19 cellular contexts compared by ENCODE assay signal in genomic region chr10:51047857-51048256, GRCh38. TPM values are rescaled to one million over a fixed set of nuclear protein-coding genes. Genes with fewer than 3 reads are reported as not detected.
DNase-seq lines count a peak whose midpoint lies in the region; ATAC-seq, FAIRE-seq and TF ChIP-seq lines count a peak whose summit lies in the region.
"Had no signal": no experiment of that assay in that cellular context is flagged by ENCODE, and none has a peak within 500 bp of the region (broad histone marks: within the 10 kb centered on the region; RNA-seq: fewer than 3 reads in every experiment).

No MANE protein-coding gene starts in this region.

- no peaks in the 10 kb centered on the region for H3K9me2 ChIP-seq in PC-3 (replicated peaks; ENCODE audit: low read length)

- H3K4me3 ChIP-seq in AG04449 (ENCODE audit: low read depth, low read length) (no peak overlapping the region), PC-3 (ENCODE audit: low read length) (no peak overlapping the region), fibroblast of lung (replicated peaks in 1 of 4; ENCODE audit: control extremely low read depth in 1 of 4, insufficient read depth in 1 of 4, low read depth in 3 of 4, low read length in 4 of 4) (no peak overlapping the region), upper lobe of left lung (no peak overlapping the region)
- H3K4me3 ChIP-seq: body of pancreas, esophagus muscularis mucosa, GM12878, left lung had no signal

- H3K4me3 Mint-ChIP-seq in nephron: no peak overlapping the region
- H3K4me3 Mint-ChIP-seq: stimulated activated effector memory CD8-positive, alpha-beta T cell treated with anti-CD3 and anti-CD28 coated beads, Interleukin-12 subunit alpha, Interleukin-12 subunit beta, amount 100 ng/mL, for 72 hours had no signal

- H3K4me1 ChIP-seq in PC-3 (ENCODE audit: insufficient read depth, low read length) (no peaks in the 10 kb centered on the region), fibroblast of lung (ENCODE audit: control insufficient read depth, extremely low read depth, insufficient read depth, low read length) (no peaks in the 10 kb centered on the region), upper lobe of left lung (peaks cover 0 to 3% (median 0%) of the 10 kb centered on the region in 4 donors)
- H3K4me1 ChIP-seq: left lung had no signal

- H3K4me2 ChIP-seq in PC-3 (ENCODE audit: low read length) (no peak overlapping the region), fibroblast of lung (ENCODE audit: extremely low read depth, insufficient read depth, low read length) (no peak overlapping the region)

- no peaks in the 10 kb centered on the region for H4K20me1 ChIP-seq in PC-3 (ENCODE audit: low read length)
- no peaks in the 10 kb centered on the region for H4K20me1 ChIP-seq in fibroblast of lung (ENCODE audit: control insufficient read depth, extremely low read depth, insufficient read depth, low read length)

- no peaks in the 10 kb centered on the region for H3K36me3 ChIP-seq in PC-3 (ENCODE audit: low read depth, low read length)
- H3K36me3 ChIP-seq in fibroblast of lung (ENCODE audit: control insufficient read depth, insufficient read depth, low read length): no peaks in the 10 kb centered on the region
- H3K36me3 ChIP-seq in upper lobe of left lung: no peaks in the 10 kb centered on the region
- H3K36me3 ChIP-seq: esophagus muscularis mucosa, left lung had no signal

- TF ChIP-seq EP300 in upper lobe of left lung (IDR thresholded peaks at IDR 0.05): no peak

- peak; percentile 60 for ATAC-seq in PC-3
- no peak for ATAC-seq in upper lobe of left lung (ENCODE audit: low FRiP score in 2 of 2)
- no peak for ATAC-seq in GM19324 (IDR thresholded peaks at IDR 0.05; ENCODE audit: low FRiP score, unreplicated experiment)
- ATAC-seq in HG03139 (IDR thresholded peaks at IDR 0.05; ENCODE audit: unreplicated experiment): no peak
- ATAC-seq: body of pancreas; GM12878; left lung; stimulated activated effector memory CD8-positive, alpha-beta T cell treated with anti-CD3 and anti-CD28 coated beads, Interleukin-12 subunit alpha, Interleukin-12 subunit beta, amount 100 ng/mL, for 72 hours had no signal

- H3K9me3 Mint-ChIP-seq in nephron: no peaks in the 10 kb centered on the region
- H3K9me3 Mint-ChIP-seq: stimulated activated effector memory CD8-positive, alpha-beta T cell treated with anti-CD3 and anti-CD28 coated beads, Interleukin-12 subunit alpha, Interleukin-12 subunit beta, amount 100 ng/mL, for 72 hours had no signal

- H3K36me3 Mint-ChIP-seq in nephron (ENCODE audit: low read depth): no peaks in the 10 kb centered on the region
- H3K36me3 Mint-ChIP-seq: stimulated activated effector memory CD8-positive, alpha-beta T cell treated with anti-CD3 and anti-CD28 coated beads, Interleukin-12 subunit alpha, Interleukin-12 subunit beta, amount 100 ng/mL, for 72 hours had no signal

- no peak overlapping the region for H3K27ac ChIP-seq in PC-3 (ENCODE audit: low read length)
- no peak overlapping the region for H3K27ac ChIP-seq in fibroblast of lung (ENCODE audit: insufficient read depth, low read length)
- H3K27ac ChIP-seq in upper lobe of left lung: no peak overlapping the region
- H3K27ac ChIP-seq: body of pancreas, esophagus muscularis mucosa, left lung had no signal

- H3K4me1 Mint-ChIP-seq in nephron: peaks cover 27% of the 10 kb centered on the region
- H3K4me1 Mint-ChIP-seq: stimulated activated effector memory CD8-positive, alpha-beta T cell treated with anti-CD3 and anti-CD28 coated beads, Interleukin-12 subunit alpha, Interleukin-12 subunit beta, amount 100 ng/mL, for 72 hours had no signal

- no peaks in the 10 kb centered on the region for H3F3A ChIP-seq in PC-3 (ENCODE audit: low read length, unreplicated experiment)

- CTCF ChIA-PET in AG04449 (lab: Yijun Ruan, JAX): interaction anchor here (0.7 to 2.0 kb wide), 3 partner anchors 15 to 59 kb away, joined by 3 to 7 read pairs (median 3); no protein-coding TSS in a partner anchor
- CTCF ChIA-PET in PC-3 (lab: Charles Lee): no interaction called here

- POLR2A ChIA-PET in AG04449 (lab: Yijun Ruan, JAX): no interaction called here
- POLR2A ChIA-PET in PC-3 (lab: Charles Lee; ENCODE audit: unreplicated experiment): no interaction called here

- TF ChIP-seq CTCF in AG04449 (IDR thresholded peaks at IDR 0.05; ENCODE audit: insufficient read depth, low read length, missing control alignments) (peak; percentile 8), PC-3 (conservative IDR thresholded peaks at IDR 0.05; ENCODE audit: low read depth, low read length) (peak; percentile 58), fibroblast of lung (conservative IDR thresholded peaks at IDR 0.05 in 1 of 2, IDR thresholded peaks at IDR 0.05 in 1 of 2; ENCODE audit: low read depth in 1 of 2, low read length in 2 of 2) (peak; percentile 12 to 30), nephron (IDR thresholded peaks at IDR 0.05; ENCODE audit: unreplicated experiment in 3 of 3) (peak in 2 of 3 experiments; percentile 21 to 24), upper lobe of left lung (IDR thresholded peaks at IDR 0.05) (no peak)

- FAIRE-seq in GM19239 (lab: Jason Lieb, UNC): no peak
- FAIRE-seq: GM12878, HTR-8/SVneo had no signal

- H3K9me3 ChIP-seq in PC-3 (ENCODE audit: low read length) (no peaks in the 10 kb centered on the region), fibroblast of lung (ENCODE audit: control insufficient read depth, insufficient read depth, low read depth, low read length) (no peaks in the 10 kb centered on the region), upper lobe of left lung (no peaks in the 10 kb centered on the region)
- H3K9me3 ChIP-seq: body of pancreas, esophagus muscularis mucosa, left lung had no signal

- TF ChIP-seq POLR2A in upper lobe of left lung (IDR thresholded peaks at IDR 0.05): no peak

- H2AFZ ChIP-seq in PC-3 (ENCODE audit: low read length) (no peak overlapping the region), fibroblast of lung (ENCODE audit: low read length) (no peak overlapping the region)

- H3K27me3 Mint-ChIP-seq in nephron (ENCODE audit: low read depth): no peaks in the 10 kb centered on the region

- intact Hi-C loops in PC-3 (cut with micrococcal nuclease): loop anchor here (1.0 to 5.0 kb wide), 3 partner anchors 37 to 256 kb away; no protein-coding TSS in a partner anchor

- DNase-seq in AG04449 (ENCODE audit: low read depth, low spot score) (no peak), PC-3 (peak; percentile 41), fibroblast of lung (ENCODE audit: low read depth in 2 of 2) (peak in 1 of 2 donors; percentile 37), upper lobe of left lung (no peak), GM19239 (ENCODE audit: insufficient read length, low spot score) (no peak)
- DNase-seq: activated CD4-positive, alpha-beta T cell treated with anti-CD3 and anti-CD28 coated beads, Interleukin-2, amount 50 U/mL, for 1 hour; activated naive CD4-positive, alpha-beta T cell treated with Interleukin-2 at 50 U/mL for 16 hours; body of pancreas; left lung; NCI-H1436 treated with DMSO at 0.1 percent for 48 hours; posterior cingulate gyrus; trophoblast cell had no signal

- H3K27me3 ChIP-seq in PC-3 (ENCODE audit: low read length) (peaks cover 29% of the 10 kb centered on the region; the same call in 1 of the 2 replicates), fibroblast of lung (ENCODE audit: control insufficient read depth, insufficient read depth, low read length) (no peaks in the 10 kb centered on the region), upper lobe of left lung (no peaks in the 10 kb centered on the region)
- H3K27me3 ChIP-seq: body of pancreas, esophagus muscularis mucosa, left lung had no signal

- BruUV-seq in PC-3 (replicated peaks; lab: Mats Ljungman, UMichigan): no TSS peak

- 60 to 74% methylated on average over 2 of the region's 2 CpGs for WGBS in upper lobe of left lung, 2 donors

- H3K9ac ChIP-seq in PC-3 (ENCODE audit: low read length): no peak overlapping the region
- no peak overlapping the region for H3K9ac ChIP-seq in fibroblast of lung (ENCODE audit: insufficient read depth, low read length)

- no peak overlapping the region for H3K27ac Mint-ChIP-seq in nephron
- H3K27ac Mint-ChIP-seq: stimulated activated effector memory CD8-positive, alpha-beta T cell treated with anti-CD3 and anti-CD28 coated beads, Interleukin-12 subunit alpha, Interleukin-12 subunit beta, amount 100 ng/mL, for 72 hours had no signal

- no peaks in the 10 kb centered on the region for H3K79me2 ChIP-seq in PC-3 (ENCODE audit: low read length)
- no peaks in the 10 kb centered on the region for H3K79me2 ChIP-seq in fibroblast of lung (ENCODE audit: control insufficient read depth, insufficient read depth, low read length)

RNA-seq across cellular contexts. Expression of gene PRKG1, which starts 26.4 kb away (rescaled TPM):
- total RNA-seq in PC-3 (2014; rRNA removed) (6.3 and 7.4 TPM in 2 replicates), fibroblast of lung (60.1 and 71.8 TPM in 2 replicates), upper lobe of left lung (10 to 100 TPM; 12.9 to 43.0 (median 25.0) TPM)
- polyA plus RNA-seq in fibroblast of lung: 20.9 and 45.8 TPM in 2 replicates
- 18.1 and 46.0 TPM in 2 replicates for polyA plus RNA-seq in fibroblast of lung (2012)
- polyA minus RNA-seq in fibroblast of lung (ENCODE audit: low replicate concordance): 8.4 and 22.6 TPM in 2 replicates

Comparison
In these comparisons a context has a peak if more than half of its experiments do, and no peak if none do; other contexts are left out.
1. CTCF ChIP-seq: peak in AG04449 (single experiment), PC-3 (single experiment), fibroblast of lung (2 of 2) and nephron (2 of 3); none in upper lobe of left lung (0 of 6).